In genomic region chr4:102625232-102625930, GRCh38 we compare ENCODE assay signal across 8 cellular contexts.
A peak's percentile ranks its signal among the peaks of the same experiment; 100 is the strongest.
DNase-seq lines count a peak whose midpoint lies in the region; ATAC-seq, FAIRE-seq and TF ChIP-seq lines count a peak whose summit lies in the region.

No MANE protein-coding gene starts in this region.

- H3K9me3 Mint-ChIP-seq in endodermal cell, result no peaks in the 10 kb centered on the region
- no peaks in the 10 kb centered on the region for H3K9me3 Mint-ChIP-seq in neural progenitor cell

- H3K4me3 ChIP-seq in endodermal cell (ENCODE audit: low read length) (no peak overlapping the region), neural progenitor cell (no peak overlapping the region)

- no peaks in the 10 kb centered on the region for H3K79me2 ChIP-seq in neural progenitor cell (ENCODE audit: low read depth)

- peak; percentile 66 for TF ChIP-seq CTCF in endodermal cell (conservative IDR thresholded peaks at IDR 0.05)
- TF ChIP-seq CTCF in neural progenitor cell (IDR thresholded peaks at IDR 0.05), result peak; percentile 40

- H3F3A ChIP-seq in neural progenitor cell (ENCODE audit: low read depth), result no peaks in the 10 kb centered on the region

- H3K9me3 ChIP-seq in endodermal cell (ENCODE audit: control insufficient read depth, low read length), result no peaks in the 10 kb centered on the region
- H3K9me3 ChIP-seq in neural progenitor cell (ENCODE audit: low read depth), result no peaks in the 10 kb centered on the region

- in situ Hi-C loops in KBM-7 (cut with MboI; ENCODE audit: low pct_unique_long_range_greater_than_20kb, low sequenced_read_pairs), result loop anchor here (10.0 kb wide), 1 partner anchor 379 kb away; no protein-coding TSS in a partner anchor

- FAIRE-seq in GM12891 (lab: Jason Lieb, UNC), result peak; percentile 50

- H3K27ac Mint-ChIP-seq in endodermal cell (no peak overlapping the region), neural progenitor cell (no peak overlapping the region)

- no peaks in the 10 kb centered on the region for H3K36me3 Mint-ChIP-seq in endodermal cell (ENCODE audit: low read depth)
- no peaks in the 10 kb centered on the region for H3K36me3 Mint-ChIP-seq in neural progenitor cell

- no peaks in the 10 kb centered on the region for H3K27me3 Mint-ChIP-seq in endodermal cell (ENCODE audit: insufficient read depth)
- peaks cover 3% of the 10 kb centered on the region for H3K27me3 Mint-ChIP-seq in neural progenitor cell (ENCODE audit: insufficient read depth, low read depth)

- H3K9ac ChIP-seq in endodermal cell (ENCODE audit: extremely low read depth, low read length, poor library complexity, severe bottlenecking) (no peak overlapping the region), neural progenitor cell (no peak overlapping the region)

- 80 to 100% methylated on average over 1 to 3 of the region's 3 CpGs for WGBS in endodermal cell (ENCODE audit: insufficient coverage in 1 of 2, insufficient read length in 1 of 2), 2 experiments

- H4K20me1 ChIP-seq in neural progenitor cell (ENCODE audit: low read depth), result no peaks in the 10 kb centered on the region

- TF ChIP-seq POLR2A in GM12891 (IDR thresholded peaks at IDR 0.05; ENCODE audit: low read depth, low read length), result no peak

- H3K4me1 Mint-ChIP-seq in endodermal cell, result no peaks in the 10 kb centered on the region
- peaks cover 11% of the 10 kb centered on the region for H3K4me1 Mint-ChIP-seq in neural progenitor cell

- H2AFZ ChIP-seq in neural progenitor cell (replicated peaks), result peak overlapping the region; percentile 67

- H3K4me3 Mint-ChIP-seq in endodermal cell (no peak overlapping the region), neural progenitor cell (no peak overlapping the region)

- no peak overlapping the region for H3K4me2 ChIP-seq in neural progenitor cell

- H3K36me3 ChIP-seq in endodermal cell (ENCODE audit: control insufficient read depth, insufficient read depth, low read length) (no peaks in the 10 kb centered on the region), neural progenitor cell (no peaks in the 10 kb centered on the region)

- H3K27ac ChIP-seq in endodermal cell (ENCODE audit: low read depth, low read length), result no peak overlapping the region
- no peak overlapping the region for H3K27ac ChIP-seq in neural progenitor cell

- H3K4me1 ChIP-seq in endodermal cell (ENCODE audit: control insufficient read depth, insufficient read depth, low read length), result no peaks in the 10 kb centered on the region
- H3K4me1 ChIP-seq in neural progenitor cell, result no peaks in the 10 kb centered on the region

- no peaks in the 10 kb centered on the region for H3K27me3 ChIP-seq in endodermal cell (ENCODE audit: control insufficient read depth, insufficient read depth, low read length, poor library complexity, severe bottlenecking)
- no peaks in the 10 kb centered on the region for H3K27me3 ChIP-seq in neural progenitor cell

- peak; percentile 33 for DNase-seq in GM12891 (ENCODE audit: insufficient read length, low spot score)
- DNase-seq in KBM-7, result peak; percentile 53
- DNase-seq in activated CD4-positive, alpha-beta T cell treated with anti-CD3 and anti-CD28 coated beads for 1 hour, result peak; percentile 49
- peak; percentile 67 for DNase-seq in endodermal cell
- peak; percentile 29 for DNase-seq in neural progenitor cell (ENCODE audit: low spot score)
- DNase-seq in DMS153 treated with DMSO at 0.1 percent for 48 hours (lab: John Stamatoyannopoulos, UW; ENCODE audit: unreplicated experiment), result no peak
- DNase-seq in NCI-H187 treated with DMSO at 0.1 percent for 48 hours (lab: John Stamatoyannopoulos, UW), result no peak

- ATAC-seq in GM21786 (IDR thresholded peaks at IDR 0.05; ENCODE audit: unreplicated experiment), result peak; percentile 95

TF ChIP-seq in GM12891, 5 proteins besides CTCF, POLR2A, EP300 and RAD21:
- TF ChIP-seq POU2F2 (IDR thresholded peaks at IDR 0.05; ENCODE audit: low read depth, low read length) (0 out of 2 replicates have a peak, but pooled peaks have one; percentile 30), TAF1 (IDR thresholded peaks at IDR 0.05; ENCODE audit: low read depth, low read length) (0 out of 2 replicates have a peak, but pooled peaks have one; percentile 14), SPI1 (IDR thresholded peaks at IDR 0.05; ENCODE audit: low read depth, low read length) (no peak)

Comparison
In these comparisons a context has a peak if more than half of its experiments do, and no peak if none do; other contexts are left out.
1. DNase-seq: peak in GM12891 (single experiment), KBM-7 (single experiment), activated CD4-positive, alpha-beta T cell treated with anti-CD3 and anti-CD28 coated beads for 1 hour (single experiment), endodermal cell (single experiment) and neural progenitor cell (single experiment); none in DMS153 treated with DMSO at 0.1 percent for 48 hours (single experiment) and NCI-H187 treated with DMSO at 0.1 percent for 48 hours (single experiment).